ENCODE assay signal across 8 cellular contexts in the genomic region with DNA sequence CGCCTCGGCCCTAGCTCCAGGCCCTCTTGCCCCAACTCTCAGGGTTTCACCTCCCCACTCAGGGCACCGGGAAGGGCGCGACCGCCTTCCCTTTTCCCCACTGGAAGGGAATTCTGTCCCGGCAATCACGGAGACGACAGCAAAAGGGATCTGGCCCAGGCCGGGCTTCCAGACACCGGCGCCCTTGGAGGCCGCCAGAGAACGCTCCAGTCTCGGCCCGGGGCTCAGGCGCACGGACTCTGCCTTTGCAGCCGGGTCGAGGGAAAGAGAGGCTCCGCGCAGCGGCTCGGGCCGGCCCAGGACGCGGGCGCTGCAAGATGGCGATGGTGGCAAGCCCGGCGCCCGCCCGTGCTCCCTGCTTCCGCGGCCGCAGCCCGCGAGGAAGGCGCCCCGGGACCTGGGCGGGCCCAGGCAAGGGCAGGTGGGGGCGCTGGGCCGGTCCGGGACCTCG. TPM values are rescaled to one million over a fixed set of nuclear protein-coding genes. Genes with fewer than 3 reads are reported as not detected.
DNase-seq lines count a peak whose midpoint lies in the region; ATAC-seq and FAIRE-seq lines count a peak whose summit lies in the region.

No MANE protein-coding gene starts in this region.

- DNase-seq in GM19239 (ENCODE audit: insufficient read length, low spot score) (peak; percentile 53), immature natural killer cell (peak in 1 of 3 donors; percentile 32), EL (no peak), NCI-H2107 (lab: John Stamatoyannopoulos, UW) (no peak), NCI-H1694 treated with DMSO at 0.1 percent for 48 hours (lab: John Stamatoyannopoulos, UW) (no peak)
- no peak for DNase-seq in stimulated activated naive CD8-positive, alpha-beta T cell treated with anti-CD3 and anti-CD28 coated beads, Interleukin-15, amount 100 ng/mL, for 72 hours

- H3K27ac ChIP-seq in adipose tissue (ENCODE audit: low read depth, low read length) = peak overlapping the region; percentile 74

- ATAC-seq in HG03342 (IDR thresholded peaks at IDR 0.05; ENCODE audit: unreplicated experiment) = peak; percentile 17
- peak; percentile 33 for ATAC-seq in stimulated activated naive CD8-positive, alpha-beta T cell treated with anti-CD3 and anti-CD28 coated beads, Interleukin-15, amount 100 ng/mL, for 72 hours

- H3K27ac Mint-ChIP-seq in immature natural killer cell = peak overlapping the region; percentile 51 to 97 (median 95)
- peak overlapping the region; percentile 94 to 96 for H3K27ac Mint-ChIP-seq in stimulated activated naive CD8-positive, alpha-beta T cell treated with anti-CD3 and anti-CD28 coated beads, Interleukin-15, amount 100 ng/mL, for 72 hours

- 0 to 1% (median 1%) methylated on average over 31 to 45 of the region's 45 CpGs for WGBS in adipose tissue, 3 donors

- H3K9me3 Mint-ChIP-seq in immature natural killer cell = no peaks in the 10 kb centered on the region
- peaks cover 0 to under 1% of the 10 kb centered on the region in 2 donors for H3K9me3 Mint-ChIP-seq in stimulated activated naive CD8-positive, alpha-beta T cell treated with anti-CD3 and anti-CD28 coated beads, Interleukin-15, amount 100 ng/mL, for 72 hours

- H3K4me1 Mint-ChIP-seq in immature natural killer cell = peaks cover 73 to 77% of the 10 kb centered on the region in 2 donors
- peaks cover 78% of the 10 kb centered on the region for H3K4me1 Mint-ChIP-seq in stimulated activated naive CD8-positive, alpha-beta T cell treated with anti-CD3 and anti-CD28 coated beads, Interleukin-15, amount 100 ng/mL, for 72 hours

- peak overlapping the region; percentile 89 to 93 (median 90) for H3K4me3 Mint-ChIP-seq in immature natural killer cell
- H3K4me3 Mint-ChIP-seq in stimulated activated naive CD8-positive, alpha-beta T cell treated with anti-CD3 and anti-CD28 coated beads, Interleukin-15, amount 100 ng/mL, for 72 hours = peak overlapping the region; percentile 91 to 97

- peaks cover 28 to 49% (median 29%) of the 10 kb centered on the region in 3 donors for H3K27me3 Mint-ChIP-seq in immature natural killer cell (ENCODE audit: low read depth in 3 of 3)
- no peaks in the 10 kb centered on the region for H3K27me3 Mint-ChIP-seq in stimulated activated naive CD8-positive, alpha-beta T cell treated with anti-CD3 and anti-CD28 coated beads, Interleukin-15, amount 100 ng/mL, for 72 hours

- peaks cover 0 to 4% (median 0%) of the 10 kb centered on the region in 3 donors for H3K36me3 Mint-ChIP-seq in immature natural killer cell

- no peak for FAIRE-seq in GM19239 (lab: Jason Lieb, UNC)

RNA-seq across cellular contexts. Expression of gene CTBP1, which starts 1.1 kb away (rescaled TPM):
- polyA plus RNA-seq in adipose tissue (100 to 1,000 TPM; 102 to 144 (median 109) TPM), immature natural killer cell (100 to 1,000 TPM in 1 of 3 donors, 10 to 100 TPM in 2; 72.1 to 110 (median 77.7) TPM)

RNA-seq across cellular contexts. Expression of gene MAEA, which starts 41.9 kb away (rescaled TPM):
- 10 to 100 TPM; 38.1 to 43.9 (median 43.6) TPM for polyA plus RNA-seq in adipose tissue
- 10 to 100 TPM; 60.7 to 76.0 (median 72.9) TPM for polyA plus RNA-seq in immature natural killer cell
